12 cellular contexts compared by ENCODE assay signal in genomic region chr1:245197911-245198379, GRCh38. TPM values are rescaled to one million over a fixed set of nuclear protein-coding genes. Genes with fewer than 3 reads are reported as not detected.
A peak's percentile ranks its signal among the peaks of the same experiment; 100 is the strongest.
DNase-seq lines count a peak whose midpoint lies in the region; ATAC-seq and FAIRE-seq lines count a peak whose summit lies in the region.
"Had no signal": no experiment of that assay in that cellular context is flagged by ENCODE, and none has a peak within 500 bp of the region (broad histone marks: within the 10 kb centered on the region; RNA-seq: fewer than 3 reads in every experiment).

No MANE protein-coding gene starts in this region.

- DNase-seq in COLO829 (ENCODE audit: low spot score) (peak; percentile 18), NCI-H226 (peak; percentile 29), myocyte (ENCODE audit: low read depth) (peak; percentile 16), germinal center (ENCODE audit: low spot score) (no peak), dermis blood vessel endothelial cell (no peak)
- no peak for DNase-seq in activated T-cell treated with anti-CD3 and anti-CD28 coated beads, Interleukin-2, amount 50 U/mL, for 1 hour
- DNase-seq: anterior cingulate cortex, COR-L47, midbrain, NCI-H1930 had no signal

- ATAC-seq in HG02763 (IDR thresholded peaks at IDR 0.05; ENCODE audit: unreplicated experiment) = no peak

- peak; percentile 70 for FAIRE-seq in endometrium (lab: Jason Lieb, UNC)

RNA-seq across cellular contexts. Expression of gene KIF26B, which starts 43.2 kb away (rescaled TPM):
- total RNA-seq in myocyte (0.83 and 1.6 TPM in 2 replicates), dermis blood vessel endothelial cell (1.0 and 1.5 TPM in 2 replicates)
- polyA plus RNA-seq in myocyte (2012) = 0.34 TPM

Comparison
In these comparisons a context has a peak if more than half of its experiments do, and no peak if none do; other contexts are left out.
1. DNase-seq: peak in COLO829 (single experiment), NCI-H226 (single experiment) and myocyte (single experiment); none in germinal center (single experiment), activated T-cell treated with anti-CD3 and anti-CD28 coated beads, Interleukin-2, amount 50 U/mL, for 1 hour (single experiment) and dermis blood vessel endothelial cell (single experiment).